14 cellular contexts compared by ENCODE assay signal in genomic region chr10:111078505-111079185, GRCh38. TPM values are rescaled to one million over a fixed set of nuclear protein-coding genes. Genes with fewer than 3 reads are reported as not detected.
A peak's percentile ranks its signal among the peaks of the same experiment; 100 is the strongest.
DNase-seq lines count a peak whose midpoint lies in the region; TF ChIP-seq lines count a peak whose summit lies in the region.
"Had no signal": no experiment of that assay in that cellular context is flagged by ENCODE, and none has a peak within 500 bp of the region (broad histone marks: within the 10 kb centered on the region; RNA-seq: fewer than 3 reads in every experiment).

No MANE protein-coding gene starts in this region.

- no peaks in the 10 kb centered on the region for H3K9me3 ChIP-seq in CD8-positive, alpha-beta memory T cell (ENCODE audit: low read length)
- H3K9me3 ChIP-seq in HUES6 (ENCODE audit: control insufficient read depth, insufficient read depth, low read depth, low read length) (no peaks in the 10 kb centered on the region; the same call in 1 of the 2 replicates), hepatocyte (ENCODE audit: low read depth) (no peaks in the 10 kb centered on the region), transverse colon (no peaks in the 10 kb centered on the region)

- in situ Hi-C loops in transverse colon (cut with MboI; ENCODE audit: low pct_ligation_motif_present in 1 of 4, low pct_unique_long_range_greater_than_20kb in 1 of 4, low sequenced_read_pairs in 3 of 4) = no loop called here

- peak overlapping the region; percentile 98 for H3K4me2 ChIP-seq in hepatocyte

- H3K79me2 ChIP-seq in hepatocyte = no peaks in the 10 kb centered on the region

- TF ChIP-seq POLR2A in transverse colon (IDR thresholded peaks at IDR 0.05) = no peak

- no peaks in the 10 kb centered on the region for H3K4me1 ChIP-seq in CD8-positive, alpha-beta memory T cell (ENCODE audit: insufficient read depth, low read length)
- H3K4me1 ChIP-seq in HUES6 (ENCODE audit: control insufficient read depth, insufficient read depth, low read length) (peaks cover 10% of the 10 kb centered on the region), hepatocyte (ENCODE audit: insufficient read depth) (peaks cover 26% of the 10 kb centered on the region), transverse colon (peaks cover 3 to 40% (median 25%) of the 10 kb centered on the region in 4 donors)

- peaks cover 25% of the 10 kb centered on the region for H3K27me3 ChIP-seq in CD8-positive, alpha-beta memory T cell (ENCODE audit: insufficient read depth, low read length, poor library complexity, severe bottlenecking)
- H3K27me3 ChIP-seq in HUES6 (ENCODE audit: control insufficient read depth, insufficient read depth, low read length) (peaks cover 79% of the 10 kb centered on the region), hepatocyte (peaks cover 55% of the 10 kb centered on the region), transverse colon (peaks cover 58% of the 10 kb centered on the region)

- H3K9me2 ChIP-seq in hepatocyte (replicated peaks; ENCODE audit: insufficient read depth) = no peaks in the 10 kb centered on the region

- no peak for DNase-seq in CD8-positive, alpha-beta memory T cell
- DNase-seq in hepatocyte (ENCODE audit: low spot score) (no peak), progenitor cell of endocrine pancreas (ENCODE audit: low spot score, unreplicated experiment) (no peak), NCI-H1105 treated with DMSO at 0.1 percent for 48 hours (lab: John Stamatoyannopoulos, UW) (no peak), transverse colon (no peak), RPMI8226 (no peak), pons (ENCODE audit: low spot score) (no peak)
- DNase-seq: activated CD4-positive, alpha-beta T cell treated with anti-CD3 and anti-CD28 coated beads for 4 hours; cortex of kidney; IMR-90; mesendoderm; stimulated activated CD4-positive, alpha-beta T cell treated with anti-CD3 and anti-CD28 coated beads, Interleukin-12 subunit alpha, Interleukin-12 subunit beta, amount 100 ng/mL, for 4 hours had no signal

- no peak for TF ChIP-seq EP300 in transverse colon (IDR thresholded peaks at IDR 0.05; ENCODE audit: low read depth)

- H3K4me3 Mint-ChIP-seq in CD8-positive, alpha-beta memory T cell = peak overlapping the region in 6 of 7 donors; percentile 8 to 72 (median 60)
- H3K4me3 Mint-ChIP-seq in progenitor cell of endocrine pancreas (ENCODE audit: low read depth) = peak overlapping the region; percentile 69

- WGBS in hepatocyte (ENCODE audit: low lambda C conversion rate, missing lambda C conversion rate) = 22% methylated on average over 72 of the region's 104 CpGs
- 48 to 74% methylated on average over 18 to 75 of the region's 104 CpGs for whole genome bisulfite sequencing in transverse colon (ENCODE audit: low coverage in 1 of 2), 2 donors

- no peak overlapping the region for H3K9ac ChIP-seq in HUES6 (ENCODE audit: low read length)

- H3K27ac ChIP-seq in CD8-positive, alpha-beta memory T cell (ENCODE audit: low read depth, low read length) = no peak overlapping the region
- no peak overlapping the region for H3K27ac ChIP-seq in HUES6 (ENCODE audit: low read depth, low read length)
- H3K27ac ChIP-seq in hepatocyte = no peak overlapping the region
- no peak overlapping the region for H3K27ac ChIP-seq in transverse colon

- no peak overlapping the region for H3K4me3 ChIP-seq in CD8-positive, alpha-beta memory T cell (ENCODE audit: low read length)
- H3K4me3 ChIP-seq in HUES6 (ENCODE audit: low read depth, low read length) (peak overlapping the region; percentile 78; the same call in 1 of the 2 replicates), hepatocyte (no peak overlapping the region), transverse colon (peak overlapping the region in 1 of 4 donors; percentile 62)

- intact Hi-C loops in transverse colon (cut with DNase I; ENCODE audit: low total_unique reads) = no loop called here

- CTCF ChIA-PET in CD8-positive, alpha-beta memory T cell (lab: Charles Lee) = no interaction called here

- no peaks in the 10 kb centered on the region for H3K36me3 ChIP-seq in CD8-positive, alpha-beta memory T cell (ENCODE audit: insufficient read depth, low read length)
- H3K36me3 ChIP-seq in HUES6 (ENCODE audit: control insufficient read depth, insufficient read depth, low read length) (no peaks in the 10 kb centered on the region), hepatocyte (replicated peaks; ENCODE audit: insufficient read depth, low read depth) (no peaks in the 10 kb centered on the region), transverse colon (no peaks in the 10 kb centered on the region)

- no peaks in the 10 kb centered on the region for H4K20me1 ChIP-seq in hepatocyte (ENCODE audit: insufficient read depth, poor library complexity, severe bottlenecking)

- H3K27ac Mint-ChIP-seq in CD8-positive, alpha-beta memory T cell = peak overlapping the region in 1 of 8 donors; percentile 31
- H3K27ac Mint-ChIP-seq in progenitor cell of endocrine pancreas = peak overlapping the region; percentile 90

- peaks cover 0 to 5% (median 0%) of the 10 kb centered on the region in 5 donors for H3K9me3 Mint-ChIP-seq in CD8-positive, alpha-beta memory T cell
- H3K9me3 Mint-ChIP-seq in progenitor cell of endocrine pancreas (ENCODE audit: low read depth) = no peaks in the 10 kb centered on the region
- H3K9me3 Mint-ChIP-seq: activated naive CD4-positive, alpha-beta T cell treated with anti-CD3 and anti-CD28 coated beads, Interleukin-2, amount 50 U/mL, for 72 hours had no signal

- no peak overlapping the region for H2AFZ ChIP-seq in hepatocyte

- H3K36me3 Mint-ChIP-seq in CD8-positive, alpha-beta memory T cell = peaks cover 0 to 9% (median 0%) of the 10 kb centered on the region in 3 donors
- peaks cover 11% of the 10 kb centered on the region for H3K36me3 Mint-ChIP-seq in progenitor cell of endocrine pancreas (ENCODE audit: insufficient read depth)

- peaks cover 13 to 31% (median 14%) of the 10 kb centered on the region in 3 donors for H3K4me1 Mint-ChIP-seq in CD8-positive, alpha-beta memory T cell
- peaks cover 22% of the 10 kb centered on the region for H3K4me1 Mint-ChIP-seq in progenitor cell of endocrine pancreas (ENCODE audit: low read depth)

- H3K27me3 Mint-ChIP-seq in CD8-positive, alpha-beta memory T cell = peaks cover 45 to 46% of the 10 kb centered on the region in 2 donors
- H3K27me3 Mint-ChIP-seq in progenitor cell of endocrine pancreas = peaks cover 72% of the 10 kb centered on the region

- TF ChIP-seq CTCF in hepatocyte (IDR thresholded peaks at IDR 0.05; ENCODE audit: poor library complexity) (no peak), progenitor cell of endocrine pancreas (IDR thresholded peaks at IDR 0.05; ENCODE audit: unreplicated experiment) (no peak), transverse colon (IDR thresholded peaks at IDR 0.05) (no peak)

- POLR2A ChIA-PET in CD8-positive, alpha-beta memory T cell (lab: Charles Lee) = no interaction called here

RNA-seq across cellular contexts. Expression of gene ADRA2A, which starts 1.8 kb away (rescaled TPM):
- not detected for total RNA-seq in CD8-positive, alpha-beta memory T cell
- not detected for polyA plus RNA-seq in CD8-positive, alpha-beta memory T cell
- total RNA-seq in hepatocyte (1.6 and 1.9 TPM in 2 replicates), progenitor cell of endocrine pancreas (13.1 and 13.6 TPM in 2 replicates), transverse colon (10 to 100 TPM; 11.9 to 53.5 (median 17.7) TPM)
- 0.84 and 1.8 TPM in 2 replicates for polyA plus RNA-seq in hepatocyte
- total RNA-seq: activated naive CD4-positive, alpha-beta T cell treated with anti-CD3 and anti-CD28 coated beads, Interleukin-2, amount 50 U/mL, for 72 hours; IMR-90 had no signal
- polyA plus RNA-seq: IMR-90 had no signal
